ENCODE assay signal across 10 cellular contexts in the genomic region with DNA sequence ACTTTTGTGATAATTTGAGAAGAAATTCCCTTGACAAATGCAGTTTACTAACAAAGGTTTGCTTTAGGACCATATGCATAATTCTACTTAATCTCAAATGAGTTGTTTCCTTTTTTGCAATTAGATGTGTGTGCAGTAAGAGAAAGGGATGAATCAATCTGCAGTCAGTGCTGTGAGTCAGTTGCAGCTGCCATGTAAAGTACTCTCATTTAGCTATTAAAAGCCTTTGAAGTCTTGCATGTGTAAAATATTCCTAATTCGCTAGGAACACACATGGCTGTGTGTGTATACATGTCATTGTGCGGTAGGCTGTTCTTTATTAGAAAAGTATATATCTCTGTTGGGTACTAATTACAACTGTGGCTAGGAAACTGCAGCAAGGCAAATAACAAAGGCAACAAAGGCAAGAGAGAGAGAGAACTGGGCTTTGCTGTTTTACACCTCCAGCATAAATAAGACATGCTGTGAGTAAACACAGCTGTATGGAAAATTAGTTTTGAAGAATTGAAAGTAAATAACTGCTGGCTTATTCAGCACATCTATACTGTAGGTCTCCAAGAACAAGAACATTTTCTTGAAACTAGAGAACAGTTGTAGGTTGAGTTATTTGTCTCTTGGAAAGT. TPM values are rescaled to one million over a fixed set of nuclear protein-coding genes. Genes with fewer than 3 reads are reported as not detected.
A peak's percentile ranks its signal among the peaks of the same experiment; 100 is the strongest.
DNase-seq lines count a peak whose midpoint lies in the region; ATAC-seq and TF ChIP-seq lines count a peak whose summit lies in the region.
"Had no signal": no experiment of that assay in that cellular context is flagged by ENCODE, and none has a peak within 500 bp of the region (broad histone marks: within the 10 kb centered on the region; RNA-seq: fewer than 3 reads in every experiment).

No MANE protein-coding gene starts in this region.

- H3K4me1 ChIP-seq in foreskin keratinocyte, result peaks cover 3% of the 10 kb centered on the region
- H3K4me1 ChIP-seq: pancreas, thyroid gland had no signal

- no peaks in the 10 kb centered on the region for H3K27me3 ChIP-seq in foreskin keratinocyte
- H3K27me3 ChIP-seq: pancreas, thyroid gland had no signal

- peak; percentile 54 for DNase-seq in NCI-H510A treated with DMSO at 0.1 percent for 48 hours (lab: John Stamatoyannopoulos, UW)
- DNase-seq in NCI-H510A (lab: John Stamatoyannopoulos, UW), result no peak
- DNase-seq in M059J (ENCODE audit: low read depth), result peak; percentile 26
- peak; percentile 89 for DNase-seq in NCI-H748 treated with DMSO at 0.1 percent for 48 hours (lab: John Stamatoyannopoulos, UW)
- peak in 1 of 2 donors; percentile 41 for DNase-seq in foreskin keratinocyte
- no peak for DNase-seq in NK-92 (lab: John Stamatoyannopoulos, UW; ENCODE audit: unreplicated experiment)
- DNase-seq: pancreas, thyroid gland had no signal

- no peak for TF ChIP-seq CTCF in foreskin keratinocyte (conservative IDR thresholded peaks at IDR 0.05)

- peak; percentile 57 for ATAC-seq in foreskin keratinocyte
- ATAC-seq in HG02870 (IDR thresholded peaks at IDR 0.05; ENCODE audit: unreplicated experiment), result no peak
- no peak for ATAC-seq in HG03196 (IDR thresholded peaks at IDR 0.05; ENCODE audit: unreplicated experiment)
- ATAC-seq: pancreas had no signal

- H3K27ac ChIP-seq in foreskin keratinocyte, result no peak overlapping the region
- H3K27ac ChIP-seq: pancreas, thyroid gland had no signal

RNA-seq across cellular contexts. Expression of gene EPB41, which starts 41.7 kb away (rescaled TPM):
- 16.2 and 23.2 TPM in 2 replicates for total RNA-seq in M059J (2014; rRNA removed; shearing (Covaris generic))
- 16.1 and 16.8 TPM in 2 replicates for total RNA-seq in foreskin keratinocyte
- polyA plus RNA-seq in foreskin keratinocyte, result 3.3 and 3.7 TPM in 2 replicates

Comparison
In these comparisons a context has a peak if more than half of its experiments do, and no peak if none do; other contexts are left out.
1. DNase-seq: peak in NCI-H510A treated with DMSO at 0.1 percent for 48 hours (single experiment), M059J (single experiment) and NCI-H748 treated with DMSO at 0.1 percent for 48 hours (single experiment); none in NCI-H510A (single experiment) and NK-92 (single experiment).